ENCODE assay signal across 2 cellular contexts in the genomic region with DNA sequence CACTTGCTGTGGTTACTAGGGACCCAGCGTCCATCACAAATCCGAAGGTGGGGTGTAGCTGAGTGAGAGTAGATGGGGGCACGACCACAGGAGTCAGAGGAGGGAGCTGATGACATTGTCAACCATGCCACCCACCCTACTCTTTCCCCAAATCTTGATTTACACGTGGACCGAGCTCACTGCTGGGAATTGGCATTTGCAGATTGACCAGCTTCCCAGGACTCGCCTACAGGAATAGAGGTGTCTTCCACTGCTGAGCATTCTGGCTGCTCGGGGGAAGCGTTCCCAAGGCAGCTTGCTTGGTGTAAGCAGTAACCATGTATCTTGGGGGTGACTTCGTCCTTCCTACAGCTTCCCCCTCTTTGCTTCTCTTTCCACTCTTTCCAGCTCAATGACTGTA.
A peak's percentile ranks its signal among the peaks of the same experiment; 100 is the strongest.
TF ChIP-seq lines count a peak whose summit lies in the region.

No MANE protein-coding gene starts in this region.

TF ChIP-seq in HepG2, 621 proteins besides CTCF, POLR2A, EP300 and RAD21:
- TF ChIP-seq, protein P1, sequence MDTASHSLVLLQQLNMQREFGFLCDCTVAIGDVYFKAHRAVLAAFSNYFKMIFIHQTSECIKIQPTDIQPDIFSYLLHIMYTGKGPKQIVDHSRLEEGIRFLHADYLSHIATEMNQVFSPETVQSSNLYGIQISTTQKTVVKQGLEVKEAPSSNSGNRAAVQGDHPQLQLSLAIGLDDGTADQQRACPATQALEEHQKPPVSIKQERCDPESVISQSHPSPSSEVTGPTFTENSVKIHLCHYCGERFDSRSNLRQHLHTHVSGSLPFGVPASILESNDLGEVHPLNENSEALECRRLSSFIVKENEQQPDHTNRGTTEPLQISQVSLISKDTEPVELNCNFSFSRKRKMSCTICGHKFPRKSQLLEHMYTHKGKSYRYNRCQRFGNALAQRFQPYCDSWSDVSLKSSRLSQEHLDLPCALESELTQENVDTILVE (CRISPR knock-in tag; IDR thresholded peaks at IDR 0.05), result no peak
- TF ChIP-seq ZNF878 (CRISPR knock-in tag; IDR thresholded peaks at IDR 0.05) (no peak), ZNF484 (CRISPR knock-in tag; IDR thresholded peaks at IDR 0.05; ENCODE audit: borderline replicate concordance, low read depth) (no peak), HOXA3 (CRISPR knock-in tag; IDR thresholded peaks at IDR 0.05) (no peak), ZBTB8A (CRISPR knock-in tag; IDR thresholded peaks at IDR 0.05; ENCODE audit: borderline replicate concordance, low read depth) (no peak), RFX1 (IDR thresholded peaks at IDR 0.05) (no peak), ZNF598 (CRISPR knock-in tag; IDR thresholded peaks at IDR 0.05; ENCODE audit: borderline replicate concordance) (no peak), TRIM24 (CRISPR knock-in tag; IDR thresholded peaks at IDR 0.05) (no peak), ZNF883 (CRISPR knock-in tag; IDR thresholded peaks at IDR 0.05; ENCODE audit: not compliant biosample characterization) (no peak), ZNF782 (CRISPR knock-in tag; IDR thresholded peaks at IDR 0.05; ENCODE audit: borderline replicate concordance) (no peak)
- TF ChIP-seq, protein P2, sequence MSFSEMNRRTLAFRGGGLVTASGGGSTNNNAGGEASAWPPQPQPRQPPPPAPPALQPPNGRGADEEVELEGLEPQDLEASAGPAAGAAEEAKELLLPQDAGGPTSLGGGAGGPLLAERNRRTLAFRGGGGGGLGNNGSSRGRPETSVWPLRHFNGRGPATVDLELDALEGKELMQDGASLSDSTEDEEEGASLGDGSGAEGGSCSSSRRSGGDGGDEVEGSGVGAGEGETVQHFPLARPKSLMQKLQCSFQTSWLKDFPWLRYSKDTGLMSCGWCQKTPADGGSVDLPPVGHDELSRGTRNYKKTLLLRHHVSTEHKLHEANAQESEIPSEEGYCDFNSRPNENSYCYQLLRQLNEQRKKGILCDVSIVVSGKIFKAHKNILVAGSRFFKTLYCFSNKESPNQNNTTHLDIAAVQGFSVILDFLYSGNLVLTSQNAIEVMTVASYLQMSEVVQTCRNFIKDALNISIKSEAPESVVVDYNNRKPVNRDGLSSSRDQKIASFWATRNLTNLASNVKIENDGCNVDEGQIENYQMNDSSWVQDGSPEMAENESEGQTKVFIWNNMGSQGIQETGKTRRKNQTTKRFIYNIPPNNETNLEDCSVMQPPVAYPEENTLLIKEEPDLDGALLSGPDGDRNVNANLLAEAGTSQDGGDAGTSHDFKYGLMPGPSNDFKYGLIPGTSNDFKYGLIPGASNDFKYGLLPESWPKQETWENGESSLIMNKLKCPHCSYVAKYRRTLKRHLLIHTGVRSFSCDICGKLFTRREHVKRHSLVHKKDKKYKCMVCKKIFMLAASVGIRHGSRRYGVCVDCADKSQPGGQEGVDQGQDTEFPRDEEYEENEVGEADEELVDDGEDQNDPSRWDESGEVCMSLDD (CRISPR knock-in tag; IDR thresholded peaks at IDR 0.05; ENCODE audit: borderline replicate concordance), result no peak
- TF ChIP-seq, protein P3, sequence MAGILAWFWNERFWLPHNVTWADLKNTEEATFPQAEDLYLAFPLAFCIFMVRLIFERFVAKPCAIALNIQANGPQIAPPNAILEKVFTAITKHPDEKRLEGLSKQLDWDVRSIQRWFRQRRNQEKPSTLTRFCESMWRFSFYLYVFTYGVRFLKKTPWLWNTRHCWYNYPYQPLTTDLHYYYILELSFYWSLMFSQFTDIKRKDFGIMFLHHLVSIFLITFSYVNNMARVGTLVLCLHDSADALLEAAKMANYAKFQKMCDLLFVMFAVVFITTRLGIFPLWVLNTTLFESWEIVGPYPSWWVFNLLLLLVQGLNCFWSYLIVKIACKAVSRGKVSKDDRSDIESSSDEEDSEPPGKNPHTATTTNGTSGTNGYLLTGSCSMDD (CRISPR knock-in tag; IDR thresholded peaks at IDR 0.05), result no peak
TF ChIP-seq in HepG2: peak in this region for 0.

TF ChIP-seq in H1, 55 proteins besides CTCF, POLR2A, EP300 and RAD21:
- TF ChIP-seq GTF2F1 (IDR thresholded peaks at IDR 0.05; ENCODE audit: borderline replicate concordance, low read depth, low read length) (no peak), SIN3A (conservative IDR thresholded peaks at IDR 0.05 in 1 of 2, IDR thresholded peaks at IDR 0.05 in 1 of 2; ENCODE audit: low read depth in 1 of 2, low read length in 2 of 2) (0 out of 4 replicates have a peak, but pooled peaks of 1 of the 2 experiments have one; percentile 9), TBP (IDR thresholded peaks at IDR 0.05; ENCODE audit: low read depth, low read length) (no peak)
TF ChIP-seq in H1: peak in this region for 1.
